11 cellular contexts compared by ENCODE assay signal in the genomic region with DNA sequence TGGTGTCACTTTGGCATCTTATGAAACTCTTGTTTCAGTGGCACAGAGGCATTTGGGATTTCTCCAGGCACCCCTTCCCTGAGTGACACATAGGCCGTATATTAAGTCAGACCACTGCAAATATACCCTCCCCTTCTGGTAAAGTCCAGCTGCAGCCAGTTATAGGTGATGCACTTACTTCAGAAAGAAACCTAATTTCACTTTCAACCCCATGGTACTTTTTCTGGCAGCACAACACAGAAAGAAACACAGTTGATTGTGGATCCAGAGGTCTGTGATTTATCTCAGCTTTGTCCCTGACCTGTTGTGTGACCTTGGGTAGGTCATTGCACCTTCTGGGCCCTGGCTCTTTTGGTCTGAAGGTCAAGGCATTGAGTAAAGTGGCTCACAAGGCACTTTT.
DNase-seq lines count a peak whose midpoint lies in the region; ATAC-seq lines count a peak whose summit lies in the region.
"Had no signal": no experiment of that assay in that cellular context is flagged by ENCODE, and none has a peak within 500 bp of the region (broad histone marks: within the 10 kb centered on the region; RNA-seq: fewer than 3 reads in every experiment).

No MANE protein-coding gene starts in this region.

- CTCF ChIA-PET in activated CD4-positive, alpha-beta memory T cell treated with anti-CD3 and anti-CD28 coated beads for 36 hours (lab: Charles Lee): no interaction called here

- intact Hi-C loops in activated CD4-positive, alpha-beta memory T cell treated with anti-CD3 and anti-CD28 coated beads for 36 hours (cut with micrococcal nuclease): no loop called here

- H3K27ac Mint-ChIP-seq in activated CD4-positive, alpha-beta memory T cell treated with anti-CD3 and anti-CD28 coated beads for 36 hours: no peak overlapping the region
- H3K27ac Mint-ChIP-seq: stimulated activated naive B cell treated with anti-CD40 and anti-IgM and Interleukin-4, amounts not matched to agents 10 μg/mL and 1 μg/mL and 100 μg/mL, for 72 hours had no signal

- H3K36me3 Mint-ChIP-seq in activated CD4-positive, alpha-beta memory T cell treated with anti-CD3 and anti-CD28 coated beads for 36 hours: peaks cover 12% of the 10 kb centered on the region

- no peak overlapping the region for H3K4me3 Mint-ChIP-seq in activated CD4-positive, alpha-beta memory T cell treated with anti-CD3 and anti-CD28 coated beads for 36 hours
- H3K4me3 Mint-ChIP-seq: stimulated activated naive B cell treated with anti-CD40 and anti-IgM and Interleukin-4, amounts not matched to agents 10 μg/mL and 1 μg/mL and 100 μg/mL, for 72 hours had no signal

- POLR2A ChIA-PET in activated CD4-positive, alpha-beta memory T cell treated with anti-CD3 and anti-CD28 coated beads for 36 hours (lab: Charles Lee): no interaction called here

- H3K27me3 Mint-ChIP-seq in activated CD4-positive, alpha-beta memory T cell treated with anti-CD3 and anti-CD28 coated beads for 36 hours: peaks cover 8% of the 10 kb centered on the region

- DNase-seq in 8988T: no peak
- no peak for DNase-seq in activated CD4-positive, alpha-beta memory T cell treated with anti-CD3 and anti-CD28 coated beads for 36 hours
- DNase-seq in activated CD4-positive, alpha-beta T cell treated with anti-CD3 and anti-CD28 coated beads, Interleukin-2, amount 50 U/mL, for 4 hours: no peak
- DNase-seq in stimulated activated CD4-positive, alpha-beta T cell treated with anti-CD3 and anti-CD28 coated beads, Interleukin-4, amount 100 ng/mL, for 24 hours: no peak
- DNase-seq: midbrain; NCI-H446; stimulated activated naive B cell treated with anti-CD40 and anti-IgM and Interleukin-4, amounts not matched to agents 10 μg/mL and 1 μg/mL and 100 μg/mL, for 72 hours had no signal

- peaks cover 5% of the 10 kb centered on the region for H3K9me3 Mint-ChIP-seq in activated CD4-positive, alpha-beta memory T cell treated with anti-CD3 and anti-CD28 coated beads for 36 hours

- ATAC-seq in GM18502 (IDR thresholded peaks at IDR 0.05; ENCODE audit: poor library complexity, unreplicated experiment) (peak; percentile 79), GM19463 (IDR thresholded peaks at IDR 0.05; ENCODE audit: unreplicated experiment) (peak; percentile 84), HG02798 (IDR thresholded peaks at IDR 0.05; ENCODE audit: poor library complexity, unreplicated experiment) (peak; percentile 84), HG03460 (IDR thresholded peaks at IDR 0.05; ENCODE audit: unreplicated experiment) (peak; percentile 87)

- H3K4me1 Mint-ChIP-seq in activated CD4-positive, alpha-beta memory T cell treated with anti-CD3 and anti-CD28 coated beads for 36 hours (ENCODE audit: low read depth): no peaks in the 10 kb centered on the region
- H3K4me1 Mint-ChIP-seq: stimulated activated naive B cell treated with anti-CD40 and anti-IgM and Interleukin-4, amounts not matched to agents 10 μg/mL and 1 μg/mL and 100 μg/mL, for 72 hours had no signal
